Comparison of ENCODE assay signal across 1 cellular context in genomic region chr1:180598333-180598979, GRCh38.
A peak's percentile ranks its signal among the peaks of the same experiment; 100 is the strongest.
TF ChIP-seq lines count a peak whose summit lies in the region.

No MANE protein-coding gene starts in this region.

TF ChIP-seq in HepG2, 621 proteins besides CTCF, POLR2A, EP300 and RAD21:
- no peak for TF ChIP-seq SOX6 (IDR thresholded peaks at IDR 0.05)
- peak; percentile 59; the same call in 1 of the 2 replicates for TF ChIP-seq SOX6 (CRISPR knock-in tag; IDR thresholded peaks at IDR 0.05)
- peak; percentile 73; the same call in 1 of the 2 replicates for TF ChIP-seq TBX2 (CRISPR knock-in tag; IDR thresholded peaks at IDR 0.05; ENCODE audit: borderline replicate concordance)
- TF ChIP-seq TFAP4 (IDR thresholded peaks at IDR 0.05; ENCODE audit: borderline replicate concordance, low read depth): peak; percentile 34; the same call in 1 of the 2 replicates
- TF ChIP-seq KLF12 (CRISPR knock-in tag; IDR thresholded peaks at IDR 0.05; ENCODE audit: borderline replicate concordance): no peak
- TF ChIP-seq PAXIP1 (CRISPR knock-in tag; conservative IDR thresholded peaks at IDR 0.05): peak; percentile 42
- TF ChIP-seq ZNF652 (CRISPR knock-in tag; IDR thresholded peaks at IDR 0.05; ENCODE audit: borderline replicate concordance, low read depth): peak; percentile 56; the same call in 1 of the 2 replicates
- no peak for TF ChIP-seq SUZ12 (IDR thresholded peaks at IDR 0.05; ENCODE audit: low read depth, low read length)
- TF ChIP-seq FOSL2 (CRISPR knock-in tag; IDR thresholded peaks at IDR 0.05): peak; percentile 66
- TF ChIP-seq TBX3 (IDR thresholded peaks at IDR 0.05; ENCODE audit: borderline replicate concordance): 0 out of 2 replicates have a peak, but pooled peaks have one; percentile 10
- TF ChIP-seq HNF1B (CRISPR knock-in tag; IDR thresholded peaks at IDR 0.05): peak; percentile 83
- peak; percentile 63; the same call in 1 of the 2 replicates for TF ChIP-seq ZNF362 (CRISPR knock-in tag; IDR thresholded peaks at IDR 0.05; ENCODE audit: borderline replicate concordance)
- peak; percentile 51 for TF ChIP-seq GATAD2A (CRISPR knock-in tag; IDR thresholded peaks at IDR 0.05)
- TF ChIP-seq YEATS2 (CRISPR knock-in tag; IDR thresholded peaks at IDR 0.05; ENCODE audit: borderline replicate concordance): no peak
- TF ChIP-seq ARID5B (CRISPR knock-in tag; IDR thresholded peaks at IDR 0.05): peak; percentile 35
- no peak for TF ChIP-seq MEF2D (CRISPR knock-in tag; IDR thresholded peaks at IDR 0.05)
- TF ChIP-seq ATF4 (CRISPR knock-in tag; IDR thresholded peaks at IDR 0.05): peak in 1 of 2 experiments; percentile 52; a peak in 1 of 4 replicates
- TF ChIP-seq RARA (CRISPR knock-in tag; IDR thresholded peaks at IDR 0.05): 0 out of 2 replicates have a peak, but pooled peaks have one; percentile 20
- no peak for TF ChIP-seq ARNT (IDR thresholded peaks at IDR 0.05)
- 0 out of 2 replicates have a peak, but pooled peaks have one; percentile 31 for TF ChIP-seq MIXL1 (CRISPR knock-in tag; IDR thresholded peaks at IDR 0.05)
- no peak for TF ChIP-seq ZNF83 (CRISPR knock-in tag; IDR thresholded peaks at IDR 0.05; ENCODE audit: borderline replicate concordance)
- 0 out of 2 replicates have a peak, but pooled peaks have one; percentile 63 for TF ChIP-seq PRDM15 (CRISPR knock-in tag; IDR thresholded peaks at IDR 0.05)
- peak; percentile 85 for TF ChIP-seq HNF1A (IDR thresholded peaks at IDR 0.05; ENCODE audit: low read depth)
- peak; percentile 82; the same call in 1 of the 2 replicates for TF ChIP-seq HNF1A (CRISPR knock-in tag; IDR thresholded peaks at IDR 0.05; ENCODE audit: borderline replicate concordance)
- 0 out of 2 replicates have a peak, but pooled peaks have one; percentile 31 for TF ChIP-seq ARID3A (IDR thresholded peaks at IDR 0.05; ENCODE audit: low read depth, low read length)
- 0 out of 2 replicates have a peak, but pooled peaks have one; percentile 22 for TF ChIP-seq DRAP1 (CRISPR knock-in tag; IDR thresholded peaks at IDR 0.05)
TF ChIP-seq in HepG2: peak in this region for 18.
